8 cellular contexts compared by ENCODE assay signal in genomic region chr11:61791737-61792309, GRCh38. TPM values are rescaled to one million over a fixed set of nuclear protein-coding genes. Genes with fewer than 3 reads are reported as not detected.
A peak's percentile ranks its signal among the peaks of the same experiment; 100 is the strongest.
DNase-seq lines count a peak whose midpoint lies in the region; ATAC-seq and TF ChIP-seq lines count a peak whose summit lies in the region.

No MANE protein-coding gene starts in this region.

- ATAC-seq in HG03432 (IDR thresholded peaks at IDR 0.05; ENCODE audit: unreplicated experiment) (peak; percentile 35), Right ventricle myocardium superior (ENCODE audit: poor library complexity) (peak; percentile 55)

- no peak for TF ChIP-seq POLR2A in adrenal gland (IDR thresholded peaks at IDR 0.05)

- H3K27me3 ChIP-seq in adrenal gland: no peaks in the 10 kb centered on the region

- peak overlapping the region; percentile 22 to 97 (median 90) for H3K27ac ChIP-seq in adrenal gland

- H3K4me3 ChIP-seq in adrenal gland: peak overlapping the region; percentile 44 to 70 (median 54)

- TF ChIP-seq CTCF in adrenal gland (IDR thresholded peaks at IDR 0.05): no peak

- intact Hi-C loops in adrenal gland (cut with DNase I) (no loop called here), Right ventricle myocardium superior (cut with DNase I) (loop anchor here (10.0 kb wide), 1 partner anchor 293 kb away; no protein-coding TSS in a partner anchor)

- H3K9me3 ChIP-seq in adrenal gland (replicated peaks in 1 of 3): no peaks in the 10 kb centered on the region

- H3K36me3 ChIP-seq in adrenal gland (replicated peaks in 1 of 2): peaks cover 0 to 37% of the 10 kb centered on the region in 2 donors

- peaks cover 5 to 18% of the 10 kb centered on the region in 2 donors for H3K4me1 ChIP-seq in adrenal gland (replicated peaks in 1 of 2)

- peak; percentile 66 for DNase-seq in activated CD8-positive, alpha-beta memory T cell treated with anti-CD3 and anti-CD28 coated beads, Interleukin-2, amount 50 U/mL, for 48 hours
- DNase-seq in activated CD8-positive, alpha-beta memory T cell treated with anti-CD3 and anti-CD28 coated beads for 24 hours: no peak
- DNase-seq in NOMO-1 treated with DMSO at 0.1 percent for 48 hours (lab: John Stamatoyannopoulos, UW; ENCODE audit: unreplicated experiment) (peak; percentile 72), adrenal gland (peak; percentile 66 to 93 (median 83)), Right ventricle myocardium superior (peak; percentile 71), occipital lobe (lab: John Stamatoyannopoulos, UW) (peak; percentile 75), KG1 (lab: John Stamatoyannopoulos, UW) (no peak)

- 5% methylated on average over 12 to 14 of the region's 14 CpGs for WGBS in adrenal gland, 4 donors

RNA-seq across cellular contexts. Expression of gene TMEM258, which starts 0.6 kb away (rescaled TPM):
- 100 to 1,000 TPM in 4 of 8 donors, 10 to 100 TPM in 4; 22.8 to 161 (median 116) TPM for total RNA-seq in adrenal gland
- 100 to 1,000 TPM in 2 of 3 donors, 10 to 100 TPM in 1; 91.5 to 215 (median 137) TPM for polyA plus RNA-seq in adrenal gland
- 123 TPM for total RNA-seq in Right ventricle myocardium superior
- total RNA-seq in occipital lobe: 39.6 TPM

RNA-seq across cellular contexts. Expression of gene FEN1, which starts 0.9 kb away (rescaled TPM):
- total RNA-seq in adrenal gland: 10 to 100 TPM in 4 of 8 donors, 1 to 10 TPM in 4; 8.4 to 25.6 (median 10.0) TPM
- polyA plus RNA-seq in adrenal gland: 10 to 100 TPM in 1 of 3 donors, 1 to 10 TPM in 2; 3.9 to 32.0 (median 4.5) TPM
- total RNA-seq in Right ventricle myocardium superior: 6.3 TPM
- total RNA-seq in occipital lobe: 13.3 TPM

RNA-seq across cellular contexts. Expression of gene FADS1, which starts 25.0 kb away (rescaled TPM):
- 100 to 1,000 TPM in 5 of 8 donors, 10 to 100 TPM in 3; 60.3 to 361 (median 102) TPM for total RNA-seq in adrenal gland
- polyA plus RNA-seq in adrenal gland: 100 to 1,000 TPM in 1 of 3 donors, 10 to 100 TPM in 2; 28.3 to 410 (median 32.1) TPM
- 21.3 TPM for total RNA-seq in Right ventricle myocardium superior
- total RNA-seq in occipital lobe: 85.0 TPM

RNA-seq across cellular contexts. Expression of gene FADS2, which starts 36.3 kb away (rescaled TPM):
- 1,000 to 10,000 TPM in 2 of 8 donors, 100 to 1,000 TPM in 6; 302 to 1,301 (median 562) TPM for total RNA-seq in adrenal gland
- 1,000 to 10,000 TPM in 1 of 3 donors, 100 to 1,000 TPM in 2; 134 to 1,327 (median 153) TPM for polyA plus RNA-seq in adrenal gland
- 20.5 TPM for total RNA-seq in Right ventricle myocardium superior
- 109 TPM for total RNA-seq in occipital lobe

RNA-seq across cellular contexts. Expression of gene MYRF, which starts 39.4 kb away (rescaled TPM):
- 1 to 10 TPM in 3 of 8 donors, under 1 TPM in 5; 0.13 to 2.6 (median 0.67) TPM for total RNA-seq in adrenal gland
- 1 to 10 TPM in 2 of 3 donors, under 1 TPM in 1; 0.61 to 1.4 (median 1.1) TPM for polyA plus RNA-seq in adrenal gland
- total RNA-seq in Right ventricle myocardium superior: 0.16 TPM
- total RNA-seq in occipital lobe: 0.94 TPM

Comparison
In these comparisons a context has a peak if more than half of its experiments do, and no peak if none do; other contexts are left out.
1. DNase-seq: peak in activated CD8-positive, alpha-beta memory T cell treated with anti-CD3 and anti-CD28 coated beads, Interleukin-2, amount 50 U/mL, for 48 hours (single experiment), NOMO-1 treated with DMSO at 0.1 percent for 48 hours (single experiment), adrenal gland (7 of 7), Right ventricle myocardium superior (single experiment) and occipital lobe (single experiment); none in activated CD8-positive, alpha-beta memory T cell treated with anti-CD3 and anti-CD28 coated beads for 24 hours (single experiment) and KG1 (single experiment).